Comparison of ENCODE assay signal across 1 cellular context in genomic region chr11:66278396-66279091, GRCh38.
TF ChIP-seq lines count a peak whose summit lies in the region.

No MANE protein-coding gene starts in this region.

TF ChIP-seq in IMR-90, 13 proteins besides CTCF, POLR2A, EP300 and RAD21 (continued from another document):
- TF ChIP-seq CHD1 (IDR thresholded peaks at IDR 0.05; ENCODE audit: low read depth, low read length): no peak
- TF ChIP-seq RCOR1 (IDR thresholded peaks at IDR 0.05; ENCODE audit: insufficient replicate concordance, low read length): no peak
- no peak for TF ChIP-seq RFX5 (IDR thresholded peaks at IDR 0.05; ENCODE audit: low read depth, low read length)
- no peak for TF ChIP-seq MXI1 (IDR thresholded peaks at IDR 0.05; ENCODE audit: borderline replicate concordance, low read depth, low read length)
